ENCODE assay signal across 1 cellular context in genomic region chr18:79445221-79445620, GRCh38.
TF ChIP-seq lines count a peak whose summit lies in the region.

No MANE protein-coding gene starts in this region.

TF ChIP-seq in WTC11, 78 proteins besides CTCF, POLR2A, EP300 and RAD21 (continued from another document):
- TF ChIP-seq MAX (CRISPR knock-in tag; IDR thresholded peaks at IDR 0.05) (no peak), RORB (CRISPR knock-in tag; IDR thresholded peaks at IDR 0.05) (no peak), ZSCAN18 (CRISPR knock-in tag; IDR thresholded peaks at IDR 0.05) (no peak), PRRX2 (CRISPR knock-in tag; IDR thresholded peaks at IDR 0.05) (no peak), FOXP4 (CRISPR knock-in tag; IDR thresholded peaks at IDR 0.05) (no peak), ZNF121 (CRISPR knock-in tag; IDR thresholded peaks at IDR 0.05) (no peak), E2F4 (CRISPR knock-in tag; IDR thresholded peaks at IDR 0.05; ENCODE audit: borderline replicate concordance, low read depth) (no peak), IRF2 (CRISPR knock-in tag; IDR thresholded peaks at IDR 0.05; ENCODE audit: borderline replicate concordance, low read depth) (no peak), PREB (CRISPR knock-in tag; IDR thresholded peaks at IDR 0.05; ENCODE audit: borderline replicate concordance) (no peak)
